ENCODE assay signal across 9 cellular contexts in the genomic region with DNA sequence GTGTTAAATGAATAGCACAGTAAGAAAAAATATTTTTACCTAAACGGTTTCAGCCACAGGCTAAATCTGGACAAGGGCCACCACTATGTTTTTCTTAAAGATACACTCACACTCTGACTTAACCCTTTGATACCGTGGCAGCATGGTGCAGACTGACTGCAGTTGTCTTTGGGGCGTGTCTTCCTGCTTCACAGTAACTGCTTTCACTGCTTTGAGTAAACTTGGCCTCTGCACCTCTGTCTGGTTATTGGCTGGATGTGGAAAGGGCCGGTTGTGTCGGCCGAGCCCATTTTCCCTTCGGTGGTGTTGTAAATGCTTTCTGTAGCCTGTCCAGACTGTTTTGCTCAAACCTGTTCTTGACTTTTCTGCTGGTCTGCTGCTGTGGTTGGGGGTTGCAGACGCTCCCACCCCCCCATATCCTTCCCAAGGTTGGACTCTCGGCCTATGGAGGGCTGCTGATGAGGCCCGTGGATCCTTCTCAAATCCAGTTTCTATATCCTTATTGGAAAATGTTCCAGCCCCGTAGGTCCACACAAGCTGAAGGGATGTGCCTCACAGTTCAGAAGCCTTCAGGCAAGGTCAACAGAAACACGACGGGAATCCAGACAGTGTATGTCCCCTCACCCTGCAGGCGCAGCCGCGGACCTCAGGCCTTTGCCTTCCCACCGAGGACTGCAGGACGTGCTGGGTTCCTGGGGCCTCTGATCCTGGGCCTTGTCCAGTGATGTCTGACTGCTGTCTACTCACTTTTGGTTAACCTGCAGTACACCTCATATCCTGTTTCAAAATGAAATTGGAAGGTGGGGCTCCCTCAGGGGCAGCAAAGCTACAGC.
A peak's percentile ranks its signal among the peaks of the same experiment; 100 is the strongest.
DNase-seq lines count a peak whose midpoint lies in the region; ATAC-seq and TF ChIP-seq lines count a peak whose summit lies in the region.
"Had no signal": no experiment of that assay in that cellular context is flagged by ENCODE, and none has a peak within 500 bp of the region (broad histone marks: within the 10 kb centered on the region; RNA-seq: fewer than 3 reads in every experiment).

No MANE protein-coding gene starts in this region.

- H3K4me3 ChIP-seq in HEK293 (ENCODE audit: low read depth, low read length), result no peak overlapping the region
- peak overlapping the region; percentile 1 for H3K4me3 ChIP-seq in astrocyte of the spinal cord (ENCODE audit: low read depth, low read length)
- no peak overlapping the region for H3K4me3 ChIP-seq in left lung

- H3K9me3 ChIP-seq in HEK293 (ENCODE audit: control insufficient read depth, insufficient read depth, low read depth, low read length) (no peaks in the 10 kb centered on the region), left lung (no peaks in the 10 kb centered on the region)

- H3K4me1 Mint-ChIP-seq in Calu3 (ENCODE audit: low read depth, unreplicated experiment), result peaks cover 9% of the 10 kb centered on the region

- DNase-seq in Calu3, result peak; percentile 22
- DNase-seq in astrocyte of the spinal cord (ENCODE audit: low read depth, low spot score), result peak; percentile 79
- DNase-seq in left lung, result no peak
- no peak for DNase-seq in cerebellum (ENCODE audit: low spot score)
- no peak for DNase-seq in posterior cingulate gyrus
- DNase-seq in NCI-H2107 (lab: John Stamatoyannopoulos, UW), result no peak
- DNase-seq: MV-4-11 had no signal

- no peaks in the 10 kb centered on the region for H3K27me3 ChIP-seq in left lung

- H3K36me3 Mint-ChIP-seq in Calu3 (ENCODE audit: insufficient read depth, unreplicated experiment), result peaks cover 9% of the 10 kb centered on the region

- ATAC-seq in left lung (peak; percentile 73), HG02973 (IDR thresholded peaks at IDR 0.05; ENCODE audit: unreplicated experiment) (no peak)

- H3K36me3 ChIP-seq in HEK293 (ENCODE audit: control insufficient read depth in 2 of 2, insufficient read depth in 1 of 2, low read length in 2 of 2) (no peaks in the 10 kb centered on the region), left lung (no peaks in the 10 kb centered on the region)

- H3K27ac Mint-ChIP-seq in Calu3 (ENCODE audit: unreplicated experiment), result peak overlapping the region; percentile 33

- H3K4me1 ChIP-seq in HEK293 (ENCODE audit: control insufficient read depth, insufficient read depth, low read length), result no peaks in the 10 kb centered on the region
- no peaks in the 10 kb centered on the region for H3K4me1 ChIP-seq in left lung

- no peaks in the 10 kb centered on the region for H3K9me3 Mint-ChIP-seq in Calu3 (ENCODE audit: low read depth, unreplicated experiment)

- TF ChIP-seq CTCF in Calu3 (IDR thresholded peaks at IDR 0.05; ENCODE audit: unreplicated experiment) (no peak), HEK293 (tag by site-specific recombination; IDR thresholded peaks at IDR 0.05) (no peak), astrocyte of the spinal cord (IDR thresholded peaks at IDR 0.05; ENCODE audit: low read depth, low read length) (no peak), left lung (IDR thresholded peaks at IDR 0.05) (no peak)

- CTCF ChIA-PET in Calu3 (lab: Charles Lee), result interaction anchor here (0.7 kb wide), 1 partner anchor 18 kb away, joined by 5 read pairs; no protein-coding TSS in a partner anchor
- CTCF ChIA-PET in HEK293 (lab: Yijun Ruan, JAX), result no interaction called here

- no TSS peak for BruUV-seq in Calu3 (replicated peaks; lab: Mats Ljungman, UMichigan)

- in situ Hi-C loops in astrocyte of the spinal cord (cut with HindIII; ENCODE audit: low sequenced_read_pairs), result no loop called here

- H3K27me3 Mint-ChIP-seq in Calu3 (ENCODE audit: unreplicated experiment), result no peaks in the 10 kb centered on the region

- H3K27ac ChIP-seq in HEK293 (ENCODE audit: extremely low read depth, low read depth, low read length) (peak overlapping the region; percentile 24; the same call in 1 of the 2 replicates), left lung (no peak overlapping the region)

- H3K4me3 Mint-ChIP-seq in Calu3 (ENCODE audit: low read depth, unreplicated experiment), result peak overlapping the region; percentile 36

- intact Hi-C loops in Calu3 (cut with micrococcal nuclease; ENCODE audit: unreplicated experiment), result no loop called here
- intact Hi-C loops in left lung (cut with DNase I), result no loop called here
- intact Hi-C loops in posterior cingulate gyrus (cut with DNase I), result no loop called here

- POLR2A ChIA-PET in HEK293 (lab: Yijun Ruan, JAX), result no interaction called here

TF ChIP-seq in HEK293, 187 proteins besides CTCF, POLR2A, EP300 and RAD21 (continues in another document):
- TF ChIP-seq PRDM6 (tag by site-specific recombination; IDR thresholded peaks at IDR 0.05) (no peak), ZNF549 (tag by site-specific recombination; IDR thresholded peaks at IDR 0.05) (no peak), ZNF544 (tag by site-specific recombination; IDR thresholded peaks at IDR 0.05) (no peak), ZNF16 (tag by site-specific recombination; IDR thresholded peaks at IDR 0.05; ENCODE audit: low read depth) (no peak), SP3 (tag by site-specific recombination; IDR thresholded peaks at IDR 0.05) (no peak), PBX3 (CRISPR knock-in tag; IDR thresholded peaks at IDR 0.05) (no peak), ZNF639 (tag by site-specific recombination; IDR thresholded peaks at IDR 0.05) (no peak), ZNF658 (tag by site-specific recombination; IDR thresholded peaks at IDR 0.05) (no peak), ZNF223 (tag by site-specific recombination; IDR thresholded peaks at IDR 0.05) (no peak), SP7 (tag by site-specific recombination; IDR thresholded peaks at IDR 0.05) (no peak), ZNF558 (tag by site-specific recombination; IDR thresholded peaks at IDR 0.05) (no peak), HOXC10 (CRISPR knock-in tag; IDR thresholded peaks at IDR 0.05) (no peak)
- TF ChIP-seq, protein P1, sequence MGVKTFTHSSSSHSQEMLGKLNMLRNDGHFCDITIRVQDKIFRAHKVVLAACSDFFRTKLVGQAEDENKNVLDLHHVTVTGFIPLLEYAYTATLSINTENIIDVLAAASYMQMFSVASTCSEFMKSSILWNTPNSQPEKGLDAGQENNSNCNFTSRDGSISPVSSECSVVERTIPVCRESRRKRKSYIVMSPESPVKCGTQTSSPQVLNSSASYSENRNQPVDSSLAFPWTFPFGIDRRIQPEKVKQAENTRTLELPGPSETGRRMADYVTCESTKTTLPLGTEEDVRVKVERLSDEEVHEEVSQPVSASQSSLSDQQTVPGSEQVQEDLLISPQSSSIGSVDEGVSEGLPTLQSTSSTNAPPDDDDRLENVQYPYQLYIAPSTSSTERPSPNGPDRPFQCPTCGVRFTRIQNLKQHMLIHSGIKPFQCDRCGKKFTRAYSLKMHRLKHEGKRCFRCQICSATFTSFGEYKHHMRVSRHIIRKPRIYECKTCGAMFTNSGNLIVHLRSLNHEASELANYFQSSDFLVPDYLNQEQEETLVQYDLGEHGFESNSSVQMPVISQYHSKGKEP (tag by site-specific recombination; IDR thresholded peaks at IDR 0.05), result no peak
- TF ChIP-seq, protein P2, sequence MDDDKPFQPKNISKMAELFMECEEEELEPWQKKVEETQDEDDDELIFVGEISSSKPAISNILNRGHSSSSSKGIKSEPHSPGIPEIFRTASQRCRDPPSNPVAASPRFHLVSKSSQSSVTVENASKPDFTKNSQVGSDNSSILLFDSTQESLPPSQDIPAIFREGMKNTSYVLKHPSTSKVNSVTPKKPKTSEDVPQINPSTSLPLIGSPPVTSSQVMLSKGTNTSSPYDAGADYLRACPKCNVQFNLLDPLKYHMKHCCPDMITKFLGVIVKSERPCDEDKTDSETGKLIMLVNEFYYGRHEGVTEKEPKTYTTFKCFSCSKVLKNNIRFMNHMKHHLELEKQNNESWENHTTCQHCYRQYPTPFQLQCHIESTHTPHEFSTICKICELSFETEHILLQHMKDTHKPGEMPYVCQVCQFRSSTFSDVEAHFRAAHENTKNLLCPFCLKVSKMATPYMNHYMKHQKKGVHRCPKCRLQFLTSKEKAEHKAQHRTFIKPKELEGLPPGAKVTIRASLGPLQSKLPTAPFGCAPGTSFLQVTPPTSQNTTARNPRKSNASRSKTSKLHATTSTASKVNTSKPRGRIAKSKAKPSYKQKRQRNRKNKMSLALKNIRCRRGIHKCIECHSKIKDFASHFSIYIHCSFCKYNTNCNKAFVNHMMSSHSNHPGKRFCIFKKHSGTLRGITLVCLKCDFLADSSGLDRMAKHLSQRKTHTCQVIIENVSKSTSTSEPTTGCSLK (tag by site-specific recombination; IDR thresholded peaks at IDR 0.05), result no peak

Comparison
In these comparisons a context has a peak if more than half of its experiments do, and no peak if none do; other contexts are left out.
1. DNase-seq: peak in Calu3 (single experiment) and astrocyte of the spinal cord (single experiment); none in left lung (0 of 2), cerebellum (single experiment), posterior cingulate gyrus (0 of 10) and NCI-H2107 (single experiment).